9 cellular contexts compared by ENCODE assay signal in genomic region chr14:67820428-67820881, GRCh38. TPM values are rescaled to one million over a fixed set of nuclear protein-coding genes. Genes with fewer than 3 reads are reported as not detected.
DNase-seq lines count a peak whose midpoint lies in the region; ATAC-seq, FAIRE-seq and TF ChIP-seq lines count a peak whose summit lies in the region.
"Had no signal": no experiment of that assay in that cellular context is flagged by ENCODE, and none has a peak within 500 bp of the region (broad histone marks: within the 10 kb centered on the region; RNA-seq: fewer than 3 reads in every experiment).

No MANE protein-coding gene starts in this region.

- no peak for TF ChIP-seq CTCF in kidney (IDR thresholded peaks at IDR 0.05; ENCODE audit: borderline replicate concordance, extremely low read depth, insufficient read depth)
- no peak for TF ChIP-seq CTCF in thoracic aorta (IDR thresholded peaks at IDR 0.05)

- FAIRE-seq in kidney (lab: Jason Lieb, UNC): no peak
- FAIRE-seq: A204.1 had no signal

- intact Hi-C loops in activated T-helper 2 cell treated with anti-CD3 and anti-CD28 coated beads, Interferon-gamma antibody, Interleukin-2, Interleukin-4, amounts not matched to agents 10 μg/mL and 5 μg/mL and 100 μg/mL, durations not matched to agents 14 hours and 24 hours and 36 hours (cut with micrococcal nuclease): no loop called here
- intact Hi-C loops in kidney (cut with DNase I): no loop called here

- peak overlapping the region; percentile 50 to 57 for H3K9ac ChIP-seq in kidney (ENCODE audit: low read length in 2 of 2)

- H3K9me3 Mint-ChIP-seq in activated T-helper 2 cell treated with anti-CD3 and anti-CD28 coated beads, Interferon-gamma antibody, Interleukin-2, Interleukin-4, amounts not matched to agents 10 μg/mL and 5 μg/mL and 100 μg/mL, durations not matched to agents 14 hours and 24 hours and 36 hours: no peaks in the 10 kb centered on the region

- no peak for ATAC-seq in thoracic aorta (ENCODE audit: insufficient number of reproducible peaks, low FRiP score, low read depth)
- ATAC-seq in HG02885 (IDR thresholded peaks at IDR 0.05; ENCODE audit: poor library complexity, unreplicated experiment): no peak
- ATAC-seq in HG03135 (IDR thresholded peaks at IDR 0.05; ENCODE audit: unreplicated experiment): no peak

- no peaks in the 10 kb centered on the region for H3K27me3 ChIP-seq in thoracic aorta (replicated peaks; ENCODE audit: insufficient read depth)

- peaks cover 29% of the 10 kb centered on the region for H3K4me1 Mint-ChIP-seq in activated T-helper 2 cell treated with anti-CD3 and anti-CD28 coated beads, Interferon-gamma antibody, Interleukin-2, Interleukin-4, amounts not matched to agents 10 μg/mL and 5 μg/mL and 100 μg/mL, durations not matched to agents 14 hours and 24 hours and 36 hours (ENCODE audit: low read depth)

- no peaks in the 10 kb centered on the region for H3K9me3 ChIP-seq in kidney (ENCODE audit: control insufficient read depth in 1 of 2, low read length in 2 of 2)
- H3K9me3 ChIP-seq in thoracic aorta: no peaks in the 10 kb centered on the region

- peak; percentile 13 for DNase-seq in DMS 273 (lab: John Stamatoyannopoulos, UW; ENCODE audit: unreplicated experiment)
- no peak for DNase-seq in DMS 273 treated with DMSO at 0.1 percent for 48 hours (lab: John Stamatoyannopoulos, UW)
- DNase-seq in Kasumi-1 (lab: John Stamatoyannopoulos, UW): peak; percentile 43 to 70
- no peak for DNase-seq in activated T-helper 2 cell treated with anti-CD3 and anti-CD28 coated beads, Interferon-gamma antibody, Interleukin-2, Interleukin-4, amounts not matched to agents 10 μg/mL and 5 μg/mL and 100 μg/mL, durations not matched to agents 14 hours and 24 hours and 36 hours (ENCODE audit: low spot score)
- no peak for DNase-seq in kidney
- no peak for DNase-seq in thoracic aorta (ENCODE audit: low spot score)

- H3K4me3 ChIP-seq in kidney (ENCODE audit: low read length in 2 of 2): peak overlapping the region; percentile 92 to 97
- H3K4me3 ChIP-seq in thoracic aorta: peak overlapping the region; percentile 80

- H3K4me3 Mint-ChIP-seq in activated T-helper 2 cell treated with anti-CD3 and anti-CD28 coated beads, Interferon-gamma antibody, Interleukin-2, Interleukin-4, amounts not matched to agents 10 μg/mL and 5 μg/mL and 100 μg/mL, durations not matched to agents 14 hours and 24 hours and 36 hours (ENCODE audit: low read depth): peak overlapping the region; percentile 96

- no peaks in the 10 kb centered on the region for H3K36me3 ChIP-seq in kidney (ENCODE audit: control insufficient read depth in 1 of 2, insufficient read depth in 2 of 2, low read length in 2 of 2)
- H3K36me3 ChIP-seq in thoracic aorta: no peaks in the 10 kb centered on the region

- H3K4me1 ChIP-seq in kidney (ENCODE audit: control insufficient read depth in 1 of 2, insufficient read depth in 1 of 2, low read depth in 1 of 2, low read length in 2 of 2) (peaks cover 6 to 9% of the 10 kb centered on the region in 2 donors), thoracic aorta (ENCODE audit: control insufficient read depth in 1 of 2, low read depth in 2 of 2) (peaks cover 8 to 13% of the 10 kb centered on the region in 2 donors)

- H3K27ac ChIP-seq in kidney (ENCODE audit: low read depth in 2 of 2, low read length in 2 of 2) (no peak overlapping the region), thoracic aorta (no peak overlapping the region)

- no peaks in the 10 kb centered on the region for H3K27me3 Mint-ChIP-seq in activated T-helper 2 cell treated with anti-CD3 and anti-CD28 coated beads, Interferon-gamma antibody, Interleukin-2, Interleukin-4, amounts not matched to agents 10 μg/mL and 5 μg/mL and 100 μg/mL, durations not matched to agents 14 hours and 24 hours and 36 hours (ENCODE audit: low read depth)

- no peaks in the 10 kb centered on the region for H3K36me3 Mint-ChIP-seq in activated T-helper 2 cell treated with anti-CD3 and anti-CD28 coated beads, Interferon-gamma antibody, Interleukin-2, Interleukin-4, amounts not matched to agents 10 μg/mL and 5 μg/mL and 100 μg/mL, durations not matched to agents 14 hours and 24 hours and 36 hours (ENCODE audit: low read depth)

- peak overlapping the region; percentile 92 for H3K27ac Mint-ChIP-seq in activated T-helper 2 cell treated with anti-CD3 and anti-CD28 coated beads, Interferon-gamma antibody, Interleukin-2, Interleukin-4, amounts not matched to agents 10 μg/mL and 5 μg/mL and 100 μg/mL, durations not matched to agents 14 hours and 24 hours and 36 hours

RNA-seq across cellular contexts. Expression of gene RAD51B, which starts 0.9 kb away (rescaled TPM):
- total RNA-seq in activated T-helper 2 cell treated with anti-CD3 and anti-CD28 coated beads, Interferon-gamma antibody, Interleukin-2, Interleukin-4, amounts not matched to agents 10 μg/mL and 5 μg/mL and 100 μg/mL, durations not matched to agents 14 hours and 24 hours and 36 hours: 25.1 and 30.1 TPM in 2 replicates
- total RNA-seq in kidney: 18.0 TPM
- 6.9 TPM for polyA plus RNA-seq in kidney (ENCODE audit: insufficient read depth, low read depth, low replicate concordance)
- 10 to 100 TPM in 1 of 2 donors, 1 to 10 TPM in 1; 9.3 to 12.1 TPM for total RNA-seq in thoracic aorta

RNA-seq across cellular contexts. Expression of gene ZFYVE26, which starts 4.1 kb away (rescaled TPM):
- total RNA-seq in activated T-helper 2 cell treated with anti-CD3 and anti-CD28 coated beads, Interferon-gamma antibody, Interleukin-2, Interleukin-4, amounts not matched to agents 10 μg/mL and 5 μg/mL and 100 μg/mL, durations not matched to agents 14 hours and 24 hours and 36 hours: 16.0 and 16.2 TPM in 2 replicates
- total RNA-seq in kidney: 25.3 TPM
- 4.2 TPM for polyA plus RNA-seq in kidney (ENCODE audit: insufficient read depth, low read depth, low replicate concordance)
- total RNA-seq in thoracic aorta: 10 to 100 TPM; 22.6 to 32.5 TPM

Comparison
In these comparisons a context has a peak if more than half of its experiments do, and no peak if none do; other contexts are left out.
1. DNase-seq: peak in DMS 273 (single experiment) and Kasumi-1 (2 of 2); none in DMS 273 treated with DMSO at 0.1 percent for 48 hours (single experiment), activated T-helper 2 cell treated with anti-CD3 and anti-CD28 coated beads, Interferon-gamma antibody, Interleukin-2, Interleukin-4, amounts not matched to agents 10 μg/mL and 5 μg/mL and 100 μg/mL, durations not matched to agents 14 hours and 24 hours and 36 hours (single experiment), kidney (single experiment) and thoracic aorta (single experiment).